In the genomic region with DNA sequence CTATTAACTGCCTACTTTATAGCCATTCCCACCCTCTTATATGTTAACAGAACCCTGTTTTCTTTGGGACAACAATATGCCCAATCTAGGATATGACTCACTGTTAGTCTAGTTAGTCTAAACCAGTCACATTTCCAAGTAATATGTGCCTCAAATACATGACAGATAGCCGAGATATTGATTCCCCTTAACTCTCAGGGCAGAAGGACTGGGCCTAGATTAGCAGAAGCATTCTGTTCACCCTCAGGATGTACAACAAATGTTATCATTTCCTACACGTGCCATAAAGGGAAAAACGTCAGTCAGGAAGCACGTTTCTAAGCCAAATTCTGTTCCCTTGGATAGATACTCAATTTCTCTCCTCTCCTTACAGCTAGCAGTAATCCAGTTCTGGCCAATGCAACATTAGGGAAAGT, we compare ENCODE assay signal across 1 cellular context.
TF ChIP-seq lines count a peak whose summit lies in the region.

No MANE protein-coding gene starts in this region.

TF ChIP-seq in K562, 482 proteins besides CTCF, POLR2A, EP300 and RAD21 (continued from another document and continues in another):
- TF ChIP-seq, protein P1, sequence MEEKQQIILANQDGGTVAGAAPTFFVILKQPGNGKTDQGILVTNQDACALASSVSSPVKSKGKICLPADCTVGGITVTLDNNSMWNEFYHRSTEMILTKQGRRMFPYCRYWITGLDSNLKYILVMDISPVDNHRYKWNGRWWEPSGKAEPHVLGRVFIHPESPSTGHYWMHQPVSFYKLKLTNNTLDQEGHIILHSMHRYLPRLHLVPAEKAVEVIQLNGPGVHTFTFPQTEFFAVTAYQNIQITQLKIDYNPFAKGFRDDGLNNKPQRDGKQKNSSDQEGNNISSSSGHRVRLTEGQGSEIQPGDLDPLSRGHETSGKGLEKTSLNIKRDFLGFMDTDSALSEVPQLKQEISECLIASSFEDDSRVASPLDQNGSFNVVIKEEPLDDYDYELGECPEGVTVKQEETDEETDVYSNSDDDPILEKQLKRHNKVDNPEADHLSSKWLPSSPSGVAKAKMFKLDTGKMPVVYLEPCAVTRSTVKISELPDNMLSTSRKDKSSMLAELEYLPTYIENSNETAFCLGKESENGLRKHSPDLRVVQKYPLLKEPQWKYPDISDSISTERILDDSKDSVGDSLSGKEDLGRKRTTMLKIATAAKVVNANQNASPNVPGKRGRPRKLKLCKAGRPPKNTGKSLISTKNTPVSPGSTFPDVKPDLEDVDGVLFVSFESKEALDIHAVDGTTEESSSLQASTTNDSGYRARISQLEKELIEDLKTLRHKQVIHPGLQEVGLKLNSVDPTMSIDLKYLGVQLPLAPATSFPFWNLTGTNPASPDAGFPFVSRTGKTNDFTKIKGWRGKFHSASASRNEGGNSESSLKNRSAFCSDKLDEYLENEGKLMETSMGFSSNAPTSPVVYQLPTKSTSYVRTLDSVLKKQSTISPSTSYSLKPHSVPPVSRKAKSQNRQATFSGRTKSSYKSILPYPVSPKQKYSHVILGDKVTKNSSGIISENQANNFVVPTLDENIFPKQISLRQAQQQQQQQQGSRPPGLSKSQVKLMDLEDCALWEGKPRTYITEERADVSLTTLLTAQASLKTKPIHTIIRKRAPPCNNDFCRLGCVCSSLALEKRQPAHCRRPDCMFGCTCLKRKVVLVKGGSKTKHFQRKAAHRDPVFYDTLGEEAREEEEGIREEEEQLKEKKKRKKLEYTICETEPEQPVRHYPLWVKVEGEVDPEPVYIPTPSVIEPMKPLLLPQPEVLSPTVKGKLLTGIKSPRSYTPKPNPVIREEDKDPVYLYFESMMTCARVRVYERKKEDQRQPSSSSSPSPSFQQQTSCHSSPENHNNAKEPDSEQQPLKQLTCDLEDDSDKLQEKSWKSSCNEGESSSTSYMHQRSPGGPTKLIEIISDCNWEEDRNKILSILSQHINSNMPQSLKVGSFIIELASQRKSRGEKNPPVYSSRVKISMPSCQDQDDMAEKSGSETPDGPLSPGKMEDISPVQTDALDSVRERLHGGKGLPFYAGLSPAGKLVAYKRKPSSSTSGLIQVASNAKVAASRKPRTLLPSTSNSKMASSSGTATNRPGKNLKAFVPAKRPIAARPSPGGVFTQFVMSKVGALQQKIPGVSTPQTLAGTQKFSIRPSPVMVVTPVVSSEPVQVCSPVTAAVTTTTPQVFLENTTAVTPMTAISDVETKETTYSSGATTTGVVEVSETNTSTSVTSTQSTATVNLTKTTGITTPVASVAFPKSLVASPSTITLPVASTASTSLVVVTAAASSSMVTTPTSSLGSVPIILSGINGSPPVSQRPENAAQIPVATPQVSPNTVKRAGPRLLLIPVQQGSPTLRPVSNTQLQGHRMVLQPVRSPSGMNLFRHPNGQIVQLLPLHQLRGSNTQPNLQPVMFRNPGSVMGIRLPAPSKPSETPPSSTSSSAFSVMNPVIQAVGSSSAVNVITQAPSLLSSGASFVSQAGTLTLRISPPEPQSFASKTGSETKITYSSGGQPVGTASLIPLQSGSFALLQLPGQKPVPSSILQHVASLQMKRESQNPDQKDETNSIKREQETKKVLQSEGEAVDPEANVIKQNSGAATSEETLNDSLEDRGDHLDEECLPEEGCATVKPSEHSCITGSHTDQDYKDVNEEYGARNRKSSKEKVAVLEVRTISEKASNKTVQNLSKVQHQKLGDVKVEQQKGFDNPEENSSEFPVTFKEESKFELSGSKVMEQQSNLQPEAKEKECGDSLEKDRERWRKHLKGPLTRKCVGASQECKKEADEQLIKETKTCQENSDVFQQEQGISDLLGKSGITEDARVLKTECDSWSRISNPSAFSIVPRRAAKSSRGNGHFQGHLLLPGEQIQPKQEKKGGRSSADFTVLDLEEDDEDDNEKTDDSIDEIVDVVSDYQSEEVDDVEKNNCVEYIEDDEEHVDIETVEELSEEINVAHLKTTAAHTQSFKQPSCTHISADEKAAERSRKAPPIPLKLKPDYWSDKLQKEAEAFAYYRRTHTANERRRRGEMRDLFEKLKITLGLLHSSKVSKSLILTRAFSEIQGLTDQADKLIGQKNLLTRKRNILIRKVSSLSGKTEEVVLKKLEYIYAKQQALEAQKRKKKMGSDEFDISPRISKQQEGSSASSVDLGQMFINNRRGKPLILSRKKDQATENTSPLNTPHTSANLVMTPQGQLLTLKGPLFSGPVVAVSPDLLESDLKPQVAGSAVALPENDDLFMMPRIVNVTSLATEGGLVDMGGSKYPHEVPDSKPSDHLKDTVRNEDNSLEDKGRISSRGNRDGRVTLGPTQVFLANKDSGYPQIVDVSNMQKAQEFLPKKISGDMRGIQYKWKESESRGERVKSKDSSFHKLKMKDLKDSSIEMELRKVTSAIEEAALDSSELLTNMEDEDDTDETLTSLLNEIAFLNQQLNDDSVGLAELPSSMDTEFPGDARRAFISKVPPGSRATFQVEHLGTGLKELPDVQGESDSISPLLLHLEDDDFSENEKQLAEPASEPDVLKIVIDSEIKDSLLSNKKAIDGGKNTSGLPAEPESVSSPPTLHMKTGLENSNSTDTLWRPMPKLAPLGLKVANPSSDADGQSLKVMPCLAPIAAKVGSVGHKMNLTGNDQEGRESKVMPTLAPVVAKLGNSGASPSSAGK (IDR thresholded peaks at IDR 0.05), result peak; percentile 29; the same call in 1 of the 2 replicates
- TF ChIP-seq HNRNPH1 (optimal IDR thresholded peaks at IDR 0.05; ENCODE audit: low read depth, low read length) (no peak), SREBF1 (IDR thresholded peaks at IDR 0.05; ENCODE audit: borderline replicate concordance, low read depth, low read length) (no peak), NELFE (IDR thresholded peaks at IDR 0.05; ENCODE audit: insufficient read depth, insufficient read length) (no peak), NR2F6 (CRISPR knock-in tag; IDR thresholded peaks at IDR 0.05) (no peak), ZNF717 (CRISPR knock-in tag; IDR thresholded peaks at IDR 0.05) (no peak), EGR1 (conservative IDR thresholded peaks at IDR 0.05) (no peak), CREM (IDR thresholded peaks at IDR 0.05; ENCODE audit: low read depth) (peak; percentile 36; the same call in 1 of the 2 replicates), CEBPG (CRISPR knock-in tag; IDR thresholded peaks at IDR 0.05) (no peak), CEBPG (tag; conservative IDR thresholded peaks at IDR 0.05 in 1 of 2, IDR thresholded peaks at IDR 0.05 in 1 of 2) (no peak), BACH1 (tag; IDR thresholded peaks at IDR 0.05) (no peak), KAT8 (IDR thresholded peaks at IDR 0.05; ENCODE audit: low read depth) (no peak), ZNF316 (IDR thresholded peaks at IDR 0.05) (peak; percentile 6; the same call in 1 of the 2 replicates), U2AF2 (optimal IDR thresholded peaks at IDR 0.05; ENCODE audit: low read depth, low read length) (no peak), NUFIP1 (IDR thresholded peaks at IDR 0.05; ENCODE audit: partially characterized antibody) (no peak), NR2C2 (CRISPR knock-in tag; IDR thresholded peaks at IDR 0.05) (no peak), NR2C2 (tag; IDR thresholded peaks at IDR 0.05) (no peak), PYGO2 (tag; IDR thresholded peaks at IDR 0.05) (no peak), CBFA2T3 (IDR thresholded peaks at IDR 0.05) (peak; percentile 96), KDM5B (IDR thresholded peaks at IDR 0.05; ENCODE audit: insufficient replicate concordance, low read depth, low read length) (no peak), ZNF12 (CRISPR knock-in tag; IDR thresholded peaks at IDR 0.05) (no peak), PTRF (tag; IDR thresholded peaks at IDR 0.05) (no peak), BRCA1 (IDR thresholded peaks at IDR 0.05) (no peak), BRCA1 (CRISPR knock-in tag; IDR thresholded peaks at IDR 0.05) (no peak), PHB (CRISPR knock-in tag; IDR thresholded peaks at IDR 0.05) (no peak), SMAD1 (IDR thresholded peaks at IDR 0.05; ENCODE audit: low read depth, low read length, partially characterized antibody) (no peak), ZNF354B (CRISPR knock-in tag; IDR thresholded peaks at IDR 0.05) (no peak), BRD4 (IDR thresholded peaks at IDR 0.05) (no peak)
- TF ChIP-seq, protein P2, sequence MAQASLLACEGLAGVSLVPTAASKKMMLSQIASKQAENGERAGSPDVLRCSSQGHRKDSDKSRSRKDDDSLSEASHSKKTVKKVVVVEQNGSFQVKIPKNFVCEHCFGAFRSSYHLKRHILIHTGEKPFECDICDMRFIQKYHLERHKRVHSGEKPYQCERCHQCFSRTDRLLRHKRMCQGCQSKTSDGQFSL (CRISPR knock-in tag; IDR thresholded peaks at IDR 0.05), result no peak
- TF ChIP-seq, protein P2 (tag; IDR thresholded peaks at IDR 0.05), result no peak
- TF ChIP-seq, protein P3, sequence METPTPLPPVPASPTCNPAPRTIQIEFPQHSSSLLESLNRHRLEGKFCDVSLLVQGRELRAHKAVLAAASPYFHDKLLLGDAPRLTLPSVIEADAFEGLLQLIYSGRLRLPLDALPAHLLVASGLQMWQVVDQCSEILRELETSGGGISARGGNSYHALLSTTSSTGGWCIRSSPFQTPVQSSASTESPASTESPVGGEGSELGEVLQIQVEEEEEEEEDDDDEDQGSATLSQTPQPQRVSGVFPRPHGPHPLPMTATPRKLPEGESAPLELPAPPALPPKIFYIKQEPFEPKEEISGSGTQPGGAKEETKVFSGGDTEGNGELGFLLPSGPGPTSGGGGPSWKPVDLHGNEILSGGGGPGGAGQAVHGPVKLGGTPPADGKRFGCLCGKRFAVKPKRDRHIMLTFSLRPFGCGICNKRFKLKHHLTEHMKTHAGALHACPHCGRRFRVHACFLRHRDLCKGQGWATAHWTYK (CRISPR knock-in tag; IDR thresholded peaks at IDR 0.05), result no peak
- TF ChIP-seq, protein P4, sequence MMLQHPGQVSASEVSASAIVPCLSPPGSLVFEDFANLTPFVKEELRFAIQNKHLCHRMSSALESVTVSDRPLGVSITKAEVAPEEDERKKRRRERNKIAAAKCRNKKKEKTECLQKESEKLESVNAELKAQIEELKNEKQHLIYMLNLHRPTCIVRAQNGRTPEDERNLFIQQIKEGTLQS (IDR thresholded peaks at IDR 0.05), result peak; percentile 54
- TF ChIP-seq, protein P4 (CRISPR knock-in tag; conservative IDR thresholded peaks at IDR 0.05), result no peak
- TF ChIP-seq, protein P5, sequence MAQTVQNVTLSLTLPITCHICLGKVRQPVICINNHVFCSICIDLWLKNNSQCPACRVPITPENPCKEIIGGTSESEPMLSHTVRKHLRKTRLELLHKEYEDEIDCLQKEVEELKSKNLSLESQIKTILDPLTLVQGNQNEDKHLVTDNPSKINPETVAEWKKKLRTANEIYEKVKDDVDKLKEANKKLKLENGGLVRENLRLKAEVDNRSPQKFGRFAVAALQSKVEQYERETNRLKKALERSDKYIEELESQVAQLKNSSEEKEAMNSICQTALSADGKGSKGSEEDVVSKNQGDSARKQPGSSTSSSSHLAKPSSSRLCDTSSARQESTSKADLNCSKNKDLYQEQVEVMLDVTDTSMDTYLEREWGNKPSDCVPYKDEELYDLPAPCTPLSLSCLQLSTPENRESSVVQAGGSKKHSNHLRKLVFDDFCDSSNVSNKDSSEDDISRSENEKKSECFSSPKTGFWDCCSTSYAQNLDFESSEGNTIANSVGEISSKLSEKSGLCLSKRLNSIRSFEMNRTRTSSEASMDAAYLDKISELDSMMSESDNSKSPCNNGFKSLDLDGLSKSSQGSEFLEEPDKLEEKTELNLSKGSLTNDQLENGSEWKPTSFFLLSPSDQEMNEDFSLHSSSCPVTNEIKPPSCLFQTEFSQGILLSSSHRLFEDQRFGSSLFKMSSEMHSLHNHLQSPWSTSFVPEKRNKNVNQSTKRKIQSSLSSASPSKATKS (CRISPR knock-in tag; IDR thresholded peaks at IDR 0.05), result no peak
- TF ChIP-seq, protein P6, sequence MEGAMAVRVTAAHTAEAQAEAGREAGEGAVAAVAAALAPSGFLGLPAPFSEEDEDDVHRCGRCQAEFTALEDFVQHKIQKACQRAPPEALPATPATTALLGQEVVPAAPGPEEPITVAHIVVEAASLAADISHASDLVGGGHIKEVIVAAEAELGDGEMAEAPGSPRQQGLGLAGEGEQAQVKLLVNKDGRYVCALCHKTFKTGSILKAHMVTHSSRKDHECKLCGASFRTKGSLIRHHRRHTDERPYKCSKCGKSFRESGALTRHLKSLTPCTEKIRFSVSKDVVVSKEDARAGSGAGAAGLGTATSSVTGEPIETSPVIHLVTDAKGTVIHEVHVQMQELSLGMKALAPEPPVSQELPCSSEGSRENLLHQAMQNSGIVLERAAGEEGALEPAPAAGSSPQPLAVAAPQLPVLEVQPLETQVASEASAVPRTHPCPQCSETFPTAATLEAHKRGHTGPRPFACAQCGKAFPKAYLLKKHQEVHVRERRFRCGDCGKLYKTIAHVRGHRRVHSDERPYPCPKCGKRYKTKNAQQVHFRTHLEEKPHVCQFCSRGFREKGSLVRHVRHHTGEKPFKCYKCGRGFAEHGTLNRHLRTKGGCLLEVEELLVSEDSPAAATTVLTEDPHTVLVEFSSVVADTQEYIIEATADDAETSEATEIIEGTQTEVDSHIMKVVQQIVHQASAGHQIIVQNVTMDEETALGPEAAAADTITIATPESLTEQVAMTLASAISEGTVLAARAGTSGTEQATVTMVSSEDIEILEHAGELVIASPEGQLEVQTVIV (CRISPR knock-in tag; IDR thresholded peaks at IDR 0.05; ENCODE audit: borderline replicate concordance), result no peak
- TF ChIP-seq, protein P7, sequence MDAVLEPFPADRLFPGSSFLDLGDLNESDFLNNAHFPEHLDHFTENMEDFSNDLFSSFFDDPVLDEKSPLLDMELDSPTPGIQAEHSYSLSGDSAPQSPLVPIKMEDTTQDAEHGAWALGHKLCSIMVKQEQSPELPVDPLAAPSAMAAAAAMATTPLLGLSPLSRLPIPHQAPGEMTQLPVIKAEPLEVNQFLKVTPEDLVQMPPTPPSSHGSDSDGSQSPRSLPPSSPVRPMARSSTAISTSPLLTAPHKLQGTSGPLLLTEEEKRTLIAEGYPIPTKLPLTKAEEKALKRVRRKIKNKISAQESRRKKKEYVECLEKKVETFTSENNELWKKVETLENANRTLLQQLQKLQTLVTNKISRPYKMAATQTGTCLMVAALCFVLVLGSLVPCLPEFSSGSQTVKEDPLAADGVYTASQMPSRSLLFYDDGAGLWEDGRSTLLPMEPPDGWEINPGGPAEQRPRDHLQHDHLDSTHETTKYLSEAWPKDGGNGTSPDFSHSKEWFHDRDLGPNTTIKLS (IDR thresholded peaks at IDR 0.05; ENCODE audit: borderline replicate concordance, low read depth), result no peak
- TF ChIP-seq, protein P8, sequence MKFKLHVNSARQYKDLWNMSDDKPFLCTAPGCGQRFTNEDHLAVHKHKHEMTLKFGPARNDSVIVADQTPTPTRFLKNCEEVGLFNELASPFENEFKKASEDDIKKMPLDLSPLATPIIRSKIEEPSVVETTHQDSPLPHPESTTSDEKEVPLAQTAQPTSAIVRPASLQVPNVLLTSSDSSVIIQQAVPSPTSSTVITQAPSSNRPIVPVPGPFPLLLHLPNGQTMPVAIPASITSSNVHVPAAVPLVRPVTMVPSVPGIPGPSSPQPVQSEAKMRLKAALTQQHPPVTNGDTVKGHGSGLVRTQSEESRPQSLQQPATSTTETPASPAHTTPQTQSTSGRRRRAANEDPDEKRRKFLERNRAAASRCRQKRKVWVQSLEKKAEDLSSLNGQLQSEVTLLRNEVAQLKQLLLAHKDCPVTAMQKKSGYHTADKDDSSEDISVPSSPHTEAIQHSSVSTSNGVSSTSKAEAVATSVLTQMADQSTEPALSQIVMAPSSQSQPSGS (CRISPR knock-in tag; IDR thresholded peaks at IDR 0.05), result no peak
- TF ChIP-seq, protein P9, sequence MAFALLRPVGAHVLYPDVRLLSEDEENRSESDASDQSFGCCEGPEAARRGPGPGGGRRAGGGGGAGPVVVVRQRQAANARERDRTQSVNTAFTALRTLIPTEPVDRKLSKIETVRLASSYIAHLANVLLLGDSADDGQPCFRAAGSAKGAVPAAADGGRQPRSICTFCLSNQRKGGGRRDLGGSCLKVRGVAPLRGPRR (CRISPR knock-in tag; IDR thresholded peaks at IDR 0.05), result no peak
